In the genomic region with DNA sequence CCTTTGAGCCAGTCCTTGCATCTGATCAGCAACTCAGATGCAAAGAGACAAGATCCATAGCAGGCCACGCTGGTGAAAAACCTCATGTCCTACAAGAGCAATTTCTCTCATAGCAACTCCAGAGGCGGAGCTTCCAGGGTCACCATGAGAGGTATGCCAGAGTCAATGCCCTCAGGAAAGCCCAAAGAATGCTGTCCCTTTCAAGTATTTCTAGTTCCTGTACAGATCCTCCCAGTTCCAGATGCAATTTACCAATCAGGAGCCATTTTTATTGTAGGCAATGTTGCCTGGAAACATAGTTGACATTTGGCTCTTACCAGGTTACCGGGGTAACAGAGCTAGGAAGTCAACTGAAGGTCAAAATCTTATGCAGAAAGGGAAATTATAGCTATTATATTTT, we compare ENCODE assay signal across 15 cellular contexts. TPM values are rescaled to one million over a fixed set of nuclear protein-coding genes. Genes with fewer than 3 reads are reported as not detected.
DNase-seq lines count a peak whose midpoint lies in the region; ATAC-seq, FAIRE-seq and TF ChIP-seq lines count a peak whose summit lies in the region.
"Had no signal": no experiment of that assay in that cellular context is flagged by ENCODE, and none has a peak within 500 bp of the region (broad histone marks: within the 10 kb centered on the region; RNA-seq: fewer than 3 reads in every experiment).

No MANE protein-coding gene starts in this region.

- H3K4me3 ChIP-seq in body of pancreas: no peak overlapping the region
- H3K4me3 ChIP-seq in pancreas: no peak overlapping the region
- H3K4me3 ChIP-seq in sigmoid colon: no peak overlapping the region
- H3K4me3 ChIP-seq: A549, esophagus muscularis mucosa, prostate gland had no signal

- no peak for TF ChIP-seq POLR2A in body of pancreas (IDR thresholded peaks at IDR 0.05)
- TF ChIP-seq POLR2A in sigmoid colon (IDR thresholded peaks at IDR 0.05): no peak

- ATAC-seq in body of pancreas: peak; percentile 88
- ATAC-seq in pancreas: peak; percentile 81 to 90 (median 82)
- ATAC-seq in HG03135 (IDR thresholded peaks at IDR 0.05; ENCODE audit: unreplicated experiment): no peak
- no peak for ATAC-seq in GM19351 (IDR thresholded peaks at IDR 0.05; ENCODE audit: unreplicated experiment)
- ATAC-seq: A549 had no signal

- peak in 2 of 3 experiments; percentile 26 to 74 for DNase-seq in NCI-H1417 (lab: John Stamatoyannopoulos, UW)
- DNase-seq in NCI-H1417 treated with DMSO at 0.1 percent for 48 hours (lab: John Stamatoyannopoulos, UW): no peak
- DNase-seq in GM19239 (ENCODE audit: insufficient read length, low spot score): no peak
- DNase-seq in body of pancreas: peak in 2 of 4 donors; percentile 29 to 52
- DNase-seq in pancreas: peak in 1 of 6 donors; percentile 14
- DNase-seq in sigmoid colon: no peak
- DNase-seq: activated naive CD4-positive, alpha-beta T cell treated with anti-CD3 and anti-CD28 coated beads, Interleukin-2, amount 10 ng/mL, durations not matched to agents 7 days and 5 days; dermis blood vessel endothelial cell; substantia nigra had no signal

- TF ChIP-seq CTCF in body of pancreas (IDR thresholded peaks at IDR 0.05) (no peak), pancreas (IDR thresholded peaks at IDR 0.05) (no peak), sigmoid colon (IDR thresholded peaks at IDR 0.05) (no peak)

- intact Hi-C loops in body of pancreas (cut with DNase I) (loop anchor here (10.0 kb wide), 1 partner anchor 192 kb away; no protein-coding TSS in a partner anchor), pancreas (cut with DNase I) (no loop called here), sigmoid colon (cut with DNase I) (no loop called here)

- H3K9me3 ChIP-seq in body of pancreas: no peaks in the 10 kb centered on the region
- no peaks in the 10 kb centered on the region for H3K9me3 ChIP-seq in pancreas
- no peaks in the 10 kb centered on the region for H3K9me3 ChIP-seq in sigmoid colon
- H3K9me3 ChIP-seq: A549, esophagus muscularis mucosa, prostate gland had no signal

- peak; percentile 11 for FAIRE-seq in GM19239 (lab: Jason Lieb, UNC)
- FAIRE-seq in pancreas (lab: Jason Lieb, UNC): peak; percentile 71
- FAIRE-seq: A549, HTR-8/SVneo had no signal

- H3K27me3 ChIP-seq in body of pancreas: no peaks in the 10 kb centered on the region
- no peaks in the 10 kb centered on the region for H3K27me3 ChIP-seq in pancreas
- H3K27me3 ChIP-seq in sigmoid colon: no peaks in the 10 kb centered on the region
- H3K27me3 ChIP-seq: esophagus muscularis mucosa had no signal

- WGBS in body of pancreas, 2 donors: 68 to 69% methylated on average over 3 of the region's 3 CpGs
- 51 to 64% methylated on average over 3 of the region's 3 CpGs for WGBS in pancreas, 2 donors
- 17 to 61% methylated on average over 3 of the region's 3 CpGs for WGBS in sigmoid colon, 2 donors

- H3K36me3 ChIP-seq in body of pancreas (replicated peaks in 1 of 2; ENCODE audit: insufficient read depth in 1 of 2, low read depth in 2 of 2) (peaks cover 0 to 6% of the 10 kb centered on the region in 2 donors), pancreas (no peaks in the 10 kb centered on the region), sigmoid colon (no peaks in the 10 kb centered on the region)
- H3K36me3 ChIP-seq: esophagus muscularis mucosa, prostate gland had no signal

- TF ChIP-seq EP300 in sigmoid colon (IDR thresholded peaks at IDR 0.05): no peak

- H3K4me1 ChIP-seq in body of pancreas (peaks cover 23% of the 10 kb centered on the region), pancreas (peaks cover 0 to 11% (median 8%) of the 10 kb centered on the region in 3 donors), sigmoid colon (no peaks in the 10 kb centered on the region)
- H3K4me1 ChIP-seq: A549, prostate gland had no signal

- H3K27ac ChIP-seq in body of pancreas (peak overlapping the region in 2 of 4 donors; percentile 36 to 59), pancreas (peak overlapping the region in 1 of 4 donors; percentile 0), sigmoid colon (no peak overlapping the region)
- H3K27ac ChIP-seq: A549, esophagus muscularis mucosa, prostate gland had no signal

RNA-seq across cellular contexts. Expression of a gene that starts 46.2 kb away (rescaled TPM):
- total RNA-seq in body of pancreas (10 to 100 TPM; 73.7 to 75.2 TPM), pancreas (100 to 1,000 TPM in 2 of 6 donors, 10 to 100 TPM in 4; 54.4 to 110 (median 77.4) TPM), sigmoid colon (100 to 1,000 TPM; 104 to 115 (median 108) TPM)
- polyA plus RNA-seq in pancreas (10 to 100 TPM; 15.5 to 31.8 TPM), sigmoid colon (10 to 100 TPM; 18.5 to 64.8 (median 25.2) TPM)

Comparison
In these comparisons a context has a peak if more than half of its experiments do, and no peak if none do; other contexts are left out.
1. DNase-seq: peak in NCI-H1417 (2 of 3); none in NCI-H1417 treated with DMSO at 0.1 percent for 48 hours (single experiment), GM19239 (single experiment) and sigmoid colon (single experiment).
2. ATAC-seq: peak in body of pancreas (single experiment) and pancreas (4 of 4); none in HG03135 (single experiment) and GM19351 (single experiment).